ENCODE assay signal across 9 cellular contexts in genomic region chr20:4556781-4557180, GRCh38.
"Had no signal": no experiment of that assay in that cellular context is flagged by ENCODE, and none has a peak within 500 bp of the region (broad histone marks: within the 10 kb centered on the region; RNA-seq: fewer than 3 reads in every experiment).

No MANE protein-coding gene starts in this region.

- H3K36me3 Mint-ChIP-seq: IgD-negative memory B cell had no signal

- FAIRE-seq: HepG2, HTR-8/SVneo had no signal

- H3K4me2 ChIP-seq: KMS-11 had no signal

- ATAC-seq: HepG2 had no signal

- H3K4me3 Mint-ChIP-seq: IgD-negative memory B cell had no signal

- H3K27ac ChIP-seq: HL-60, KMS-11 had no signal

- DNase-seq: Karpas-422, Kasumi-1, KBM-7, KG1 had no signal

- H3K27ac Mint-ChIP-seq: IgD-negative memory B cell had no signal

- H3K4me1 Mint-ChIP-seq: IgD-negative memory B cell had no signal

- H3K9ac ChIP-seq: KMS-11 had no signal
